Comparison of ENCODE assay signal across 9 cellular contexts in genomic region chr14:49999826-50000214, GRCh38.
DNase-seq lines count a peak whose midpoint lies in the region; ATAC-seq and TF ChIP-seq lines count a peak whose summit lies in the region.
"Had no signal": no experiment of that assay in that cellular context is flagged by ENCODE, and none has a peak within 500 bp of the region (broad histone marks: within the 10 kb centered on the region; RNA-seq: fewer than 3 reads in every experiment).

No MANE protein-coding gene starts in this region.

- H3K27ac Mint-ChIP-seq in natural killer cell treated with Interleukin-12 subunit alpha and Interleukin-12 subunit beta and Interleukin-15 and Interleukin-18, amount 100 ng/mL, for 72 hours = peak overlapping the region; percentile 97 to 99

- H2AFZ ChIP-seq in ACC112 (ENCODE audit: low read length, unreplicated experiment) = peak overlapping the region; percentile 20
- H2AFZ ChIP-seq in IMR-90 (replicated peaks; ENCODE audit: low read length, poor library complexity) = peak overlapping the region; percentile 90
- peak overlapping the region; percentile 56 for H2AFZ ChIP-seq in mammary epithelial cell (ENCODE audit: low read depth, low read length)

- WGBS in IMR-90 (ENCODE audit: extremely low coverage in 2 of 2, insufficient read length in 1 of 2), 2 experiments = no CpG with 5 or more reads among the region's 6 CpGs
- WGBS in mammary epithelial cell (ENCODE audit: low coverage, missing lambda C conversion rate) = 46% methylated on average over 4 of the region's 6 CpGs

- peak overlapping the region; percentile 100 for H2BK120ac ChIP-seq in IMR-90 (ENCODE audit: low read depth, low read length)

- no peaks in the 10 kb centered on the region for H3K27me3 Mint-ChIP-seq in natural killer cell treated with Interleukin-12 subunit alpha and Interleukin-12 subunit beta and Interleukin-15 and Interleukin-18, amount 100 ng/mL, for 72 hours

- peaks cover 32% of the 10 kb centered on the region for H3K9me1 ChIP-seq in IMR-90 (ENCODE audit: insufficient read depth, low read length)

- H3K9me3 ChIP-seq in IMR-90 (ENCODE audit: control insufficient read depth, insufficient read depth, low read length) (no peaks in the 10 kb centered on the region), mammary epithelial cell (replicated peaks; ENCODE audit: insufficient read depth, low read length) (no peaks in the 10 kb centered on the region)

- TF ChIP-seq CTCF in IMR-90 (conservative IDR thresholded peaks at IDR 0.05; ENCODE audit: low read depth, low read length) (no peak), mammary epithelial cell (conservative IDR thresholded peaks at IDR 0.05 in 1 of 2, IDR thresholded peaks at IDR 0.05 in 1 of 2; ENCODE audit: extremely low read depth in 1 of 2, insufficient read depth in 1 of 2, low read depth in 1 of 2, low read length in 2 of 2) (no peak)

- no peaks in the 10 kb centered on the region for H3K36me3 ChIP-seq in ACC112 (ENCODE audit: insufficient read depth, low read length)
- no peaks in the 10 kb centered on the region for H3K36me3 ChIP-seq in IMR-90 (ENCODE audit: control insufficient read depth, insufficient read depth, low read length)
- H3K36me3 ChIP-seq in mammary epithelial cell (ENCODE audit: insufficient read depth, low read length) = no peaks in the 10 kb centered on the region

- H3K4me1 Mint-ChIP-seq in natural killer cell treated with Interleukin-12 subunit alpha and Interleukin-12 subunit beta and Interleukin-15 and Interleukin-18, amount 100 ng/mL, for 72 hours (ENCODE audit: low read depth in 2 of 2) = peaks cover 52 to 63% of the 10 kb centered on the region in 2 donors

- H4K20me1 ChIP-seq in IMR-90 (ENCODE audit: insufficient read depth, low read length) = no peaks in the 10 kb centered on the region
- no peaks in the 10 kb centered on the region for H4K20me1 ChIP-seq in mammary epithelial cell (ENCODE audit: insufficient read depth, low read length)

- no peaks in the 10 kb centered on the region for H3K79me2 ChIP-seq in ACC112 (ENCODE audit: control insufficient read depth, insufficient read depth, low read length, unreplicated experiment)
- H3K79me2 ChIP-seq in mammary epithelial cell (ENCODE audit: insufficient read depth, low read length) = no peaks in the 10 kb centered on the region

- H2BK15ac ChIP-seq in IMR-90 (ENCODE audit: low read depth, low read length) = peak overlapping the region; percentile 96

- peak overlapping the region; percentile 91 for H3K4me3 Mint-ChIP-seq in natural killer cell treated with Interleukin-12 subunit alpha and Interleukin-12 subunit beta and Interleukin-15 and Interleukin-18, amount 100 ng/mL, for 72 hours

- peak overlapping the region; percentile 98 for H3K14ac ChIP-seq in IMR-90 (replicated peaks; ENCODE audit: low read depth, low read length)

- H2BK5ac ChIP-seq in IMR-90 (ENCODE audit: low read depth, low read length, poor library complexity, severe bottlenecking) = peak overlapping the region; percentile 95

- H3K4me2 ChIP-seq in IMR-90 (ENCODE audit: low read depth, low read length) = peak overlapping the region; percentile 47
- H3K4me2 ChIP-seq in mammary epithelial cell (ENCODE audit: insufficient read depth, low read depth, low read length) = peak overlapping the region; percentile 75

- peak overlapping the region; percentile 87; the same call in 1 of the 2 replicates for H3K23ac ChIP-seq in IMR-90 (ENCODE audit: low read depth, low read length)

- H3K4ac ChIP-seq in IMR-90 (ENCODE audit: low read depth, low read length) = peak overlapping the region; percentile 100

- ATAC-seq in IMR-90 (ENCODE audit: low read depth) = no peak
- ATAC-seq in natural killer cell treated with Interleukin-12 subunit alpha and Interleukin-12 subunit beta and Interleukin-15 and Interleukin-18, amount 100 ng/mL, for 72 hours = no peak
- ATAC-seq in GM18519 (IDR thresholded peaks at IDR 0.05; ENCODE audit: low FRiP score, unreplicated experiment) = no peak

- H2AK5ac ChIP-seq in IMR-90 (ENCODE audit: low read depth, low read length) = peak overlapping the region; percentile 91

- H4K8ac ChIP-seq in IMR-90 (ENCODE audit: low read depth in 2 of 2, low read length in 2 of 2) = peak overlapping the region; percentile 86 to 97

- CTCF ChIA-PET in IMR-90 (lab: Yijun Ruan, JAX) = interaction anchor here (1.2 kb wide), 1 partner anchor 13 kb away, joined by 4 read pairs; no protein-coding TSS in a partner anchor
- CTCF ChIA-PET in mammary epithelial cell (lab: Charles Lee; ENCODE audit: low non-redundant PET) = interaction anchor here (0.6 to 0.8 kb wide), 2 partner anchors 17 to 60 kb away, joined by 4 to 9 read pairs; no protein-coding TSS in a partner anchor

- no peaks in the 10 kb centered on the region for H3K27me3 ChIP-seq in ACC112 (ENCODE audit: insufficient read depth, low read length)
- no peaks in the 10 kb centered on the region for H3K27me3 ChIP-seq in IMR-90 (ENCODE audit: control insufficient read depth, insufficient read depth, low read length)
- H3K27me3 ChIP-seq in mammary epithelial cell (ENCODE audit: insufficient read depth, low read length) = no peaks in the 10 kb centered on the region

- no peaks in the 10 kb centered on the region for H3K9me3 Mint-ChIP-seq in natural killer cell treated with Interleukin-12 subunit alpha and Interleukin-12 subunit beta and Interleukin-15 and Interleukin-18, amount 100 ng/mL, for 72 hours

- no TSS peak for BruUV-seq in IMR-90 (replicated peaks; lab: Mats Ljungman, UMichigan)
- BruUV-seq in mammary epithelial cell (replicated peaks; lab: Mats Ljungman, UMichigan) = no TSS peak

- DNase-seq in IMR-90 = no peak
- DNase-seq in mammary epithelial cell = no peak
- no peak for DNase-seq in natural killer cell treated with Interleukin-12 subunit alpha and Interleukin-12 subunit beta and Interleukin-15 and Interleukin-18, amount 100 ng/mL, for 72 hours (ENCODE audit: low spot score)
- no peak for DNase-seq in superior temporal gyrus (ENCODE audit: extremely low spot score)
- no peak for DNase-seq in DMS114 treated with DMSO at 0.1 percent for 48 hours (lab: John Stamatoyannopoulos, UW; ENCODE audit: unreplicated experiment)
- DNase-seq in NCI-H524 treated with DMSO at 0.1 percent for 48 hours (lab: John Stamatoyannopoulos, UW) = no peak
- DNase-seq: occipital lobe had no signal

- H3K27ac ChIP-seq in ACC112 (ENCODE audit: low read depth, low read length) (peak overlapping the region; percentile 96), IMR-90 (ENCODE audit: insufficient read depth, low read length) (peak overlapping the region; percentile 86), mammary epithelial cell (ENCODE audit: insufficient read depth, low read depth, low read length) (peak overlapping the region; percentile 97)

- H3K79me1 ChIP-seq in IMR-90 (ENCODE audit: low read depth in 1 of 2, low read length in 2 of 2) = peaks cover 0 to 24% of the 10 kb centered on the region in 2 experiments; a peak in 2 of 4 replicates

- no peak for TF ChIP-seq POLR2A in IMR-90 (IDR thresholded peaks at IDR 0.05; ENCODE audit: low read depth, low read length)

- peak overlapping the region; percentile 53 for H3K9ac ChIP-seq in IMR-90 (ENCODE audit: low read depth, low read length)
- peak overlapping the region; percentile 85 for H3K9ac ChIP-seq in mammary epithelial cell (ENCODE audit: insufficient read depth, low read length)

- no peak for TF ChIP-seq RAD21 in IMR-90 (IDR thresholded peaks at IDR 0.05; ENCODE audit: low read length)

- H3K36me3 Mint-ChIP-seq in natural killer cell treated with Interleukin-12 subunit alpha and Interleukin-12 subunit beta and Interleukin-15 and Interleukin-18, amount 100 ng/mL, for 72 hours = no peaks in the 10 kb centered on the region

- peak overlapping the region; percentile 82 for H3K18ac ChIP-seq in IMR-90 (ENCODE audit: low read depth, low read length)

- peak overlapping the region; percentile 57 for H3K4me3 ChIP-seq in ACC112 (ENCODE audit: low read depth, low read length)
- H3K4me3 ChIP-seq in IMR-90 (ENCODE audit: insufficient read depth, low read depth, low read length) = no peak overlapping the region
- no peak overlapping the region for H3K4me3 ChIP-seq in mammary epithelial cell (replicated peaks in 1 of 3; ENCODE audit: insufficient read depth in 1 of 3, low read depth in 2 of 3, low read length in 3 of 3)

- H3K4me1 ChIP-seq in ACC112 (ENCODE audit: control insufficient read depth, insufficient read depth, low read length, unreplicated experiment) (peaks cover 52% of the 10 kb centered on the region), IMR-90 (ENCODE audit: control insufficient read depth, insufficient read depth, low read length) (peaks cover 45% of the 10 kb centered on the region), mammary epithelial cell (ENCODE audit: insufficient read depth, low read length) (peaks cover 54% of the 10 kb centered on the region)

- in situ Hi-C loops in IMR-90 (cut with MboI; ENCODE audit: low sequenced_read_pairs) = no loop called here
- in situ Hi-C loops in mammary epithelial cell (cut with MboI; ENCODE audit: low sequenced_read_pairs in 2 of 2) = loop anchor here (5.0 to 10.0 kb wide), 4 partner anchors 37 to 108 kb away; partner anchors contain the start of gene ARF6 (in 2 of the 2)

- H3K56ac ChIP-seq in IMR-90 (ENCODE audit: extremely low read depth, insufficient read depth, low read length) = peak overlapping the region; percentile 91; the same call in 1 of the 2 replicates

- H2AK9ac ChIP-seq in IMR-90 (replicated peaks; ENCODE audit: low read depth, low read length, poor library complexity) = peak overlapping the region; percentile 75

- intact Hi-C loops in IMR-90 (cut with micrococcal nuclease) = loop anchor here (2.0 to 5.0 kb wide), 3 partner anchors 39 to 105 kb away; no protein-coding TSS in a partner anchor
- intact Hi-C loops in mammary epithelial cell (cut with micrococcal nuclease) = loop anchor here (2.0 kb wide), 2 partner anchors 105 to 137 kb away; no protein-coding TSS in a partner anchor

- peak overlapping the region; percentile 78 for H4K5ac ChIP-seq in IMR-90 (ENCODE audit: low read depth, low read length)

- peak overlapping the region; percentile 98 for H4K91ac ChIP-seq in IMR-90 (ENCODE audit: insufficient read depth, low read depth, low read length)

- peak overlapping the region; percentile 99 for H2BK20ac ChIP-seq in IMR-90 (ENCODE audit: low read depth, low read length)

- dilution Hi-C loops in IMR-90 (cut with HindIII; ENCODE audit: low sequenced_read_pairs, unreplicated experiment) = loop anchor here (25.0 kb wide), 1 partner anchor 138 kb away; the partner anchor contains the start of gene NEMF
- dilution Hi-C loops in mammary epithelial cell (cut with HindIII; ENCODE audit: low sequenced_read_pairs) = loop anchor here (5.0 kb wide), 3 partner anchors 38 to 102 kb away; no protein-coding TSS in a partner anchor

- POLR2A ChIA-PET in IMR-90 (lab: Charles Lee; ENCODE audit: unreplicated experiment) = interaction anchor here (0.7 kb wide), 1 partner anchor 68 kb away, joined by 3 read pairs; no protein-coding TSS in a partner anchor

TF ChIP-seq in IMR-90, 13 proteins besides CTCF, POLR2A, EP300 and RAD21 (continues in another document):
- TF ChIP-seq MAFK (IDR thresholded peaks at IDR 0.05; ENCODE audit: low read depth, low read length) (no peak), MXI1 (IDR thresholded peaks at IDR 0.05; ENCODE audit: borderline replicate concordance, low read depth, low read length) (no peak), CEBPB (IDR thresholded peaks at IDR 0.05; ENCODE audit: low read depth, low read length) (no peak), CHD1 (IDR thresholded peaks at IDR 0.05; ENCODE audit: low read depth, low read length) (no peak)

Comparison
In these comparisons a context has a peak if more than half of its experiments do, and no peak if none do; other contexts are left out.
1. H2AFZ ChIP-seq: peak in every context shown above with its lines; median percentile 90 in IMR-90; 56 in mammary epithelial cell; 20 in ACC112.